ENCODE assay signal across 15 cellular contexts in the genomic region with DNA sequence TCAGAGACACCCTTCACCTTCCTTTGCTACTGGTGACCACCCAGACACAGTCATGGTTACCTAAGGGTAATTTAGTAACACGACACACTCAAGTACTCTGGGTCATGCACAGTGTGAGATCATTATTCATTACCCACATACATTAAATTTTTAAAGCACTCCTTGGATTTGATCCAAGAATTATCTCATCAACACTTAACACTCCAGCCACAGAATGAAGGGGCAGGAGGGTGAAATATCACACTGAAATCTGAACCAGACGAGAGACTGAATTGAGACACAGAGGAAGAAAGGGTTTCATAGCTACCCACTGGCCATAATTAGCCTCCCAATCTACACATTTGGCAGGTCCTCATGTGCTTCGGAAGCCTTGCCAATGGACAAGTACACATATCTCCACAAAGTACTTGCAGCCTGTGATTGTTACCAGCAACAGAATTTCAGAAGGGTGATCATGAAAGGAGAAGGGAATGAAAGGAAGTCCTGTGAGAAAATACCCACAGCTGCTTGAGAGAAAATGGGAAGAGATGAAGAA.
DNase-seq lines count a peak whose midpoint lies in the region; ATAC-seq and TF ChIP-seq lines count a peak whose summit lies in the region.
"Had no signal": no experiment of that assay in that cellular context is flagged by ENCODE, and none has a peak within 500 bp of the region (broad histone marks: within the 10 kb centered on the region; RNA-seq: fewer than 3 reads in every experiment).

No MANE protein-coding gene starts in this region.

- DNase-seq in COR-L47 (lab: John Stamatoyannopoulos, UW) (peak; percentile 56), MG63 (peak; percentile 46), OCI-M1 (lab: John Stamatoyannopoulos, UW) (peak; percentile 5), globus pallidus (ENCODE audit: low spot score) (peak; percentile 7), GM13977 (ENCODE audit: low spot score) (no peak)
- no peak for DNase-seq in activated T-cell treated with anti-CD3 and anti-CD28 coated beads, Interleukin-2, amount 50 U/mL, for 24 hours
- DNase-seq: activated naive CD8-positive, alpha-beta T cell treated with anti-CD3 and anti-CD28 coated beads, Interleukin-2, amount 50 U/mL, for 24 hours; C1 segment of cervical spinal cord; H9; KBM-7; naive B cell; T1000 had no signal

- H3K9me3 ChIP-seq in MG63, result no peaks in the 10 kb centered on the region

- no peaks in the 10 kb centered on the region for H3K4me1 Mint-ChIP-seq in activated T-helper 17 cell treated with anti-CD3 and anti-CD28 coated beads, Interleukin-2, amount 50 U/mL, for 72 hours
- no peaks in the 10 kb centered on the region for H3K4me1 Mint-ChIP-seq in activated T-cell treated with anti-CD3 and anti-CD28 coated beads, Interleukin-2, amount 50 U/mL, for 24 hours (ENCODE audit: low read depth)
- H3K4me1 Mint-ChIP-seq: activated naive CD8-positive, alpha-beta T cell treated with anti-CD3 and anti-CD28 coated beads, Interleukin-2, amount 50 U/mL, for 24 hours; H9; naive B cell had no signal

- no peak overlapping the region for H3K27ac Mint-ChIP-seq in activated T-helper 17 cell treated with anti-CD3 and anti-CD28 coated beads, Interleukin-2, amount 50 U/mL, for 72 hours
- no peak overlapping the region for H3K27ac Mint-ChIP-seq in activated T-cell treated with anti-CD3 and anti-CD28 coated beads, Interleukin-2, amount 50 U/mL, for 24 hours
- H3K27ac Mint-ChIP-seq: activated naive CD8-positive, alpha-beta T cell treated with anti-CD3 and anti-CD28 coated beads, Interleukin-2, amount 50 U/mL, for 24 hours; naive B cell had no signal

- H3K36me3 Mint-ChIP-seq in activated T-helper 17 cell treated with anti-CD3 and anti-CD28 coated beads, Interleukin-2, amount 50 U/mL, for 72 hours (ENCODE audit: low read depth), result no peaks in the 10 kb centered on the region
- no peaks in the 10 kb centered on the region for H3K36me3 Mint-ChIP-seq in activated T-cell treated with anti-CD3 and anti-CD28 coated beads, Interleukin-2, amount 50 U/mL, for 24 hours (ENCODE audit: low read depth)
- H3K36me3 Mint-ChIP-seq: naive B cell had no signal

- ATAC-seq in GM18511 (IDR thresholded peaks at IDR 0.05; ENCODE audit: unreplicated experiment), result no peak
- ATAC-seq in activated T-helper 17 cell treated with anti-CD3 and anti-CD28 coated beads, Interleukin-2, amount 50 U/mL, for 72 hours (replicated peaks), result no peak
- ATAC-seq: activated naive CD8-positive, alpha-beta T cell treated with anti-CD3 and anti-CD28 coated beads, Interleukin-2, amount 50 U/mL, for 24 hours had no signal

- H3K9me3 Mint-ChIP-seq in activated T-helper 17 cell treated with anti-CD3 and anti-CD28 coated beads, Interleukin-2, amount 50 U/mL, for 72 hours, result peaks cover 15% of the 10 kb centered on the region
- H3K9me3 Mint-ChIP-seq in activated T-cell treated with anti-CD3 and anti-CD28 coated beads, Interleukin-2, amount 50 U/mL, for 24 hours, result no peaks in the 10 kb centered on the region

- no peak for TF ChIP-seq CTCF in GM13977 (IDR thresholded peaks at IDR 0.05; ENCODE audit: extremely low read depth, insufficient read depth, missing control alignments)

- no peaks in the 10 kb centered on the region for H3K27me3 ChIP-seq in MG63

- no peak overlapping the region for H3K4me3 Mint-ChIP-seq in activated T-helper 17 cell treated with anti-CD3 and anti-CD28 coated beads, Interleukin-2, amount 50 U/mL, for 72 hours
- H3K4me3 Mint-ChIP-seq in activated T-cell treated with anti-CD3 and anti-CD28 coated beads, Interleukin-2, amount 50 U/mL, for 24 hours, result no peak overlapping the region
- H3K4me3 Mint-ChIP-seq: activated naive CD8-positive, alpha-beta T cell treated with anti-CD3 and anti-CD28 coated beads, Interleukin-2, amount 50 U/mL, for 24 hours; H9; naive B cell had no signal

- no peaks in the 10 kb centered on the region for H3K27me3 Mint-ChIP-seq in activated T-helper 17 cell treated with anti-CD3 and anti-CD28 coated beads, Interleukin-2, amount 50 U/mL, for 72 hours
- no peaks in the 10 kb centered on the region for H3K27me3 Mint-ChIP-seq in activated T-cell treated with anti-CD3 and anti-CD28 coated beads, Interleukin-2, amount 50 U/mL, for 24 hours
- H3K27me3 Mint-ChIP-seq: activated naive CD8-positive, alpha-beta T cell treated with anti-CD3 and anti-CD28 coated beads, Interleukin-2, amount 50 U/mL, for 24 hours; naive B cell had no signal

- in situ Hi-C loops in GM13977 (cut with MboI; ENCODE audit: low pct_unique_long_range_greater_than_20kb, low sequenced_read_pairs, unreplicated experiment), result no loop called here

- H3K36me3 ChIP-seq in MG63, result no peaks in the 10 kb centered on the region

- no peak overlapping the region for H3K4me3 ChIP-seq in MG63
- H3K4me3 ChIP-seq: smooth muscle cell had no signal

Comparison
In these comparisons a context has a peak if more than half of its experiments do, and no peak if none do; other contexts are left out.
1. DNase-seq: peak in COR-L47 (single experiment), MG63 (single experiment), OCI-M1 (single experiment) and globus pallidus (single experiment); none in GM13977 (single experiment) and activated T-cell treated with anti-CD3 and anti-CD28 coated beads, Interleukin-2, amount 50 U/mL, for 24 hours (single experiment).